ENCODE assay signal across 7 cellular contexts in genomic region chr18:58321986-58322385, GRCh38.
A peak's percentile ranks its signal among the peaks of the same experiment; 100 is the strongest.
DNase-seq lines count a peak whose midpoint lies in the region; ATAC-seq and TF ChIP-seq lines count a peak whose summit lies in the region.

No MANE protein-coding gene starts in this region.

- no peak overlapping the region for H2BK12ac ChIP-seq in mesenchymal stem cell (ENCODE audit: low read length in 2 of 2)

- H3K9ac ChIP-seq in mesenchymal stem cell (ENCODE audit: low read length), result peak overlapping the region; percentile 82

- H3K27me3 ChIP-seq in mesenchymal stem cell (ENCODE audit: control insufficient read depth in 1 of 2, insufficient read depth in 1 of 2, low read length in 2 of 2) (no peaks in the 10 kb centered on the region), testis (no peaks in the 10 kb centered on the region)

- H2BK5ac ChIP-seq in mesenchymal stem cell (ENCODE audit: low read depth, low read length, poor library complexity, severe bottlenecking), result no peak overlapping the region

- no peak overlapping the region for H3K18ac ChIP-seq in mesenchymal stem cell (ENCODE audit: low read depth in 1 of 2, low read length in 2 of 2)

- H2AK5ac ChIP-seq in mesenchymal stem cell (ENCODE audit: low read length, severe bottlenecking), result no peak overlapping the region

- no peak overlapping the region for H3K23ac ChIP-seq in mesenchymal stem cell (ENCODE audit: low read length in 2 of 2)

- ATAC-seq in HG03095 (IDR thresholded peaks at IDR 0.05; ENCODE audit: unreplicated experiment), result peak; percentile 81

- no peak overlapping the region for H3K14ac ChIP-seq in mesenchymal stem cell (ENCODE audit: low read length in 2 of 2)

- no peak overlapping the region for H2BK120ac ChIP-seq in mesenchymal stem cell (ENCODE audit: low read depth, low read length)

- DNase-seq in NCI-H446 treated with DMSO at 0.1 percent for 48 hours (lab: John Stamatoyannopoulos, UW) (peak; percentile 64), mesenchymal stem cell (peak; percentile 69), testis (peak; percentile 67)
- DNase-seq in activated CD4-positive, alpha-beta T cell treated with anti-CD3 and anti-CD28 coated beads for 4 hours, result peak; percentile 52 to 60
- peak; percentile 7 for DNase-seq in effector CD4-positive, alpha-beta T cell

- no peak for TF ChIP-seq POLR2A in testis (IDR thresholded peaks at IDR 0.05)

- intact Hi-C loops in testis (cut with DNase I; ENCODE audit: low total_unique reads), result no loop called here

- H3K4me2 ChIP-seq in mesenchymal stem cell (ENCODE audit: low read length, poor library complexity, severe bottlenecking), result no peak overlapping the region

- H3K27ac ChIP-seq in mesenchymal stem cell (ENCODE audit: low read length, poor library complexity, severe bottlenecking) (no peak overlapping the region), testis (no peak overlapping the region)

- TF ChIP-seq CTCF in GM12873 (IDR thresholded peaks at IDR 0.05; ENCODE audit: insufficient read depth, low read depth, low read length, missing control alignments), result peak; percentile 59
- peak; percentile 14 to 42 (median 37) for TF ChIP-seq CTCF in testis (IDR thresholded peaks at IDR 0.05)

- no peak overlapping the region for H2AFZ ChIP-seq in mesenchymal stem cell (ENCODE audit: low read depth, low read length)

- H3K4me1 ChIP-seq in mesenchymal stem cell (ENCODE audit: control insufficient read depth, insufficient read depth, low read depth, low read length) (peaks cover 5% of the 10 kb centered on the region), testis (no peaks in the 10 kb centered on the region)

- no peak overlapping the region for H4K8ac ChIP-seq in mesenchymal stem cell (ENCODE audit: low read length)

- H3K79me1 ChIP-seq in mesenchymal stem cell (replicated peaks; ENCODE audit: low read length, poor library complexity, severe bottlenecking), result peaks cover 19% of the 10 kb centered on the region

- H2BK15ac ChIP-seq in mesenchymal stem cell (ENCODE audit: low read depth, poor library complexity, severe bottlenecking), result no peak overlapping the region

- no peak overlapping the region for H3K4ac ChIP-seq in mesenchymal stem cell (ENCODE audit: low read depth in 1 of 2, low read length in 2 of 2)

- H3K9me3 ChIP-seq in mesenchymal stem cell (ENCODE audit: control insufficient read depth, low read length) (no peaks in the 10 kb centered on the region), testis (no peaks in the 10 kb centered on the region)

- 11% methylated on average over 4 of the region's 6 CpGs for WGBS in mesenchymal stem cell
- WGBS in testis, 2 donors, result 37 to 41% methylated on average over 6 of the region's 6 CpGs

- H3K4me3 ChIP-seq in mesenchymal stem cell (ENCODE audit: insufficient read depth in 1 of 2, low read depth in 1 of 2, low read length in 2 of 2), result no peak overlapping the region
- H3K4me3 ChIP-seq in testis, result no peak overlapping the region

- H4K91ac ChIP-seq in mesenchymal stem cell (ENCODE audit: low read length), result no peak overlapping the region

- H3K36me3 ChIP-seq in mesenchymal stem cell (ENCODE audit: control insufficient read depth in 1 of 2, insufficient read depth in 2 of 2, low read depth in 1 of 2, low read length in 2 of 2) (peaks cover 0 to 19% of the 10 kb centered on the region in 2 experiments), testis (ENCODE audit: low read depth, missing control alignments) (no peaks in the 10 kb centered on the region)

Comparison
In these comparisons a context has a peak if more than half of its experiments do, and no peak if none do; other contexts are left out.
1. DNase-seq: peak in every context shown above with its lines; median percentile 69 in mesenchymal stem cell; 67 in testis; 64 in NCI-H446 treated with DMSO at 0.1 percent for 48 hours; 56 in activated CD4-positive, alpha-beta T cell treated with anti-CD3 and anti-CD28 coated beads for 4 hours; 7 in effector CD4-positive, alpha-beta T cell.